Comparison of ENCODE assay signal across 8 cellular contexts in the genomic region with DNA sequence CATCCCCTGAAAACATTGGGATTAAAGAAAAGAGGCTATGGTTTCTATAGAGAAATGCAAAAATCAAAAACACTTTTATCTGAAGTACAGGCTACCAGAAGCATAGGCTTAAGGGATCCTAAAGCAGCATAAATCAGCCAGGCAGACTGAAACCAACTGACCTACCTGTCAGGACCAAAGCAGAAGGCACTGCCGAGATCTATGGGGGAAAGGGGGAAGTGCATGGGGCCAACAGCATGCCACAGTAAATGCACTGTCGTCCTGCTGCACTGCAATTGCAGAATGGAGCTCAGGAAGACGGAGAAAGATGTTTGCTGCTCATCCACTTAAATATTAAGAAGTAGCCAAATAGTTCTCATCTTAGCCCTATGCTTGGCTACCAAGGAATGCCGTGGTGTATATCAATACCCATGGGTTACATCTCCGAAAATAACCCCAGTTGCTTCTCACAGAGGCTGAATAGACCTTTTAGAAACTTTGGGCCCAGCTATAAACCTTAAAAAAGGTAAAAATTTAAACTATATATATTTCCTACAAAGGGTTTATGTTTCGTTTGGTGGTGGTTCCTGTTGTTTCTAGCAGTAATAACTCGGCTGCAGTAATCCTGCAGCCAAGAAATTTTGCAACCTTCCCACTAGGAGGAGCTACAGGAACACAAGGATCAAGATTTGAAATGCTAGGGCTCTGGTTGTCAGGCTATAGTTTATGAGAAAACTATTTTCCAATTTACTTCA.
DNase-seq lines count a peak whose midpoint lies in the region; ATAC-seq and TF ChIP-seq lines count a peak whose summit lies in the region.

No MANE protein-coding gene starts in this region.

- no peaks in the 10 kb centered on the region for H3K36me3 Mint-ChIP-seq in HFFc6 (ENCODE audit: low read depth)

- peak; percentile 80 for TF ChIP-seq CTCF in HFFc6 (IDR thresholded peaks at IDR 0.05)

- no peak overlapping the region for H3K4me3 Mint-ChIP-seq in HFFc6

- peak; percentile 51 for DNase-seq in ELR (ENCODE audit: low read depth)
- peak; percentile 61 for DNase-seq in HFFc6
- DNase-seq in NCI-H82 treated with DMSO at 0.1 percent for 48 hours (lab: John Stamatoyannopoulos, UW; ENCODE audit: unreplicated experiment): peak; percentile 45
- DNase-seq in dermis microvascular lymphatic vessel endothelial cell (ENCODE audit: low read depth in 2 of 2): peak; percentile 55 to 68
- DNase-seq in myocyte (ENCODE audit: low read depth): peak; percentile 58
- no peak for DNase-seq in activated CD4-positive, CD25-positive, alpha-beta regulatory T cell treated with anti-CD3 and anti-CD28 coated beads, Interleukin-2, amount 50 U/mL, for 72 hours

- peaks cover 4% of the 10 kb centered on the region; the same call in 1 of the 2 replicates for H3K4me1 Mint-ChIP-seq in HFFc6 (ENCODE audit: low read depth)

- ATAC-seq in GM18868 (IDR thresholded peaks at IDR 0.05; ENCODE audit: unreplicated experiment) (no peak), HG03108 (IDR thresholded peaks at IDR 0.05; ENCODE audit: unreplicated experiment) (no peak)

- H3K27me3 Mint-ChIP-seq in HFFc6 (ENCODE audit: insufficient read depth): no peaks in the 10 kb centered on the region

- no peaks in the 10 kb centered on the region for H3K9me3 Mint-ChIP-seq in HFFc6

- H3K27ac Mint-ChIP-seq in HFFc6: no peak overlapping the region
